ENCODE assay signal across 8 cellular contexts in the genomic region with DNA sequence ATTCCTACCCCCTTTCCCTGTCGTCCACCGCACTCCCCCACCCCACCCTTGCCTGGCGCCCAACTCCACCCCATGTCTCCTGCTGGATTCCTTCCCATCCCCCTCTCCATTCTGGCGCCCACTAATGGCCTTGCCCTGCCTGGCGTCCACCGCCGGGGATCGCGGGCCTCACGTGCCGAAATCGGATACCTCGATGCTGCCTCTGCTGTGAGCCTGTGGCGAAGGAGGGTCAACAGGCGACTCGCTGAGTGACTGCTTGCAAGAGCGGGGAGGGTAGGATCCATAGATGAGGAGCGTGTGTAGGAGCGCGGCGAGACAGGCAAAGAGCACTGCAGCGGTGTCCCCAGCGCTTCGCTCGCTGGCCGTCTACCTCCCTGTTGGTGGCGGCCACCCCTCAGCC. TPM values are rescaled to one million over a fixed set of nuclear protein-coding genes. Genes with fewer than 3 reads are reported as not detected.
A peak's percentile ranks its signal among the peaks of the same experiment; 100 is the strongest.
DNase-seq lines count a peak whose midpoint lies in the region; ATAC-seq, FAIRE-seq and TF ChIP-seq lines count a peak whose summit lies in the region.
"Not testable (repeated sequence)": the region's sequence is repeated elsewhere in the genome, so short reads cannot be mapped to it uniquely, and the experiment has no call there.

TSS of gene SPIN2A (minus strand) at position 327 of the 400 bp plus-strand sequence. CDS start 800 bp downstream, outside the sequence.

- 30% methylated on average over 2 of the region's 27 CpGs; no CpG with 5 or more reads in 1 of the 2 experiments for WGBS in IMR-90 (ENCODE audit: extremely low coverage in 2 of 2, insufficient read length in 1 of 2), 2 experiments
- 53% methylated on average over 21 of the region's 27 CpGs for WGBS in suprapubic skin

- H2BK120ac ChIP-seq in IMR-90 (ENCODE audit: low read depth, low read length): not testable (repeated sequence)

- H3K27ac Mint-ChIP-seq in CD14-positive monocyte: peak within 1 kb of the TSS in 1 of 7 donors; percentile 61
- peak within 1 kb of the TSS; percentile 48 for H3K27ac Mint-ChIP-seq in glutamatergic neuron (ENCODE audit: unreplicated experiment)

- H3K4ac ChIP-seq in IMR-90 (ENCODE audit: low read depth, low read length): not testable (repeated sequence)

- not testable (repeated sequence) for H2BK15ac ChIP-seq in IMR-90 (ENCODE audit: low read depth, low read length)

- H3K4me2 ChIP-seq in IMR-90 (ENCODE audit: low read depth, low read length) (peak within 1 kb of the TSS; percentile 79), keratinocyte (ENCODE audit: control insufficient read depth, extremely low read depth, insufficient read depth, low read depth, low read length) (peak within 1 kb of the TSS; percentile 16)

- H3K14ac ChIP-seq in IMR-90 (replicated peaks; ENCODE audit: low read depth, low read length): not testable (repeated sequence)

- H2AK5ac ChIP-seq in IMR-90 (ENCODE audit: low read depth, low read length): not testable (repeated sequence)

- H3K4me3 Mint-ChIP-seq in CD14-positive monocyte: peak within 1 kb of the TSS; percentile 37 to 76
- peak within 1 kb of the TSS; percentile 85 for H3K4me3 Mint-ChIP-seq in glutamatergic neuron (ENCODE audit: unreplicated experiment)

- not testable (repeated sequence) for DNase-seq in CD14-positive monocyte (ENCODE audit: low spot score); IMR-90; SK-N-MC (ENCODE audit: low read depth, low spot score); coronary artery (ENCODE audit: low spot score); keratinocyte (ENCODE audit: low read depth, low spot score); omental fat pad (ENCODE audit: low spot score); suprapubic skin (ENCODE audit: low spot score in 2 of 2)
- peak; percentile 60 for DNase-seq in glutamatergic neuron

- not testable (repeated sequence) for H4K20me1 ChIP-seq in IMR-90 (ENCODE audit: insufficient read depth, low read length); keratinocyte (ENCODE audit: control insufficient read depth, extremely low read depth, insufficient read depth, low read length)

- H3K4me1 ChIP-seq in IMR-90 (ENCODE audit: control insufficient read depth, insufficient read depth, low read length); keratinocyte (ENCODE audit: control insufficient read depth, extremely low read depth, insufficient read depth, low read length); suprapubic skin: not testable (repeated sequence)

- in situ Hi-C loops in IMR-90 (cut with MboI; ENCODE audit: low sequenced_read_pairs): loop anchor here (25.0 kb wide), 1 partner anchor 775 kb away; the partner anchor contains the start of gene ZXDA

- not testable (repeated sequence) for H3K27me3 Mint-ChIP-seq in CD14-positive monocyte (ENCODE audit: low read depth in 3 of 3); glutamatergic neuron (ENCODE audit: unreplicated experiment)

- not testable (repeated sequence) for TF ChIP-seq RAD21 in IMR-90 (IDR thresholded peaks at IDR 0.05; ENCODE audit: low read length)

- not testable (repeated sequence) for H3K4me1 Mint-ChIP-seq in CD14-positive monocyte; glutamatergic neuron (ENCODE audit: low read depth, unreplicated experiment)

- H3K4me3 ChIP-seq in IMR-90 (ENCODE audit: insufficient read depth, low read depth, low read length) (peak within 1 kb of the TSS; percentile 21), SK-N-MC (peak within 1 kb of the TSS; percentile 72), coronary artery (peak within 1 kb of the TSS; percentile 59), suprapubic skin (peak within 1 kb of the TSS; percentile 38)
- not testable (repeated sequence) for H3K4me3 ChIP-seq in keratinocyte (ENCODE audit: control insufficient read depth in 2 of 3, extremely low read depth in 1 of 3, insufficient read depth in 2 of 3, low read depth in 1 of 3, low read length in 3 of 3)

- not testable (repeated sequence) for H3K27me3 ChIP-seq in IMR-90 (ENCODE audit: control insufficient read depth, insufficient read depth, low read length); keratinocyte (ENCODE audit: control insufficient read depth, extremely low read depth, insufficient read depth, low read length); suprapubic skin

- not testable (repeated sequence) for H3K36me3 Mint-ChIP-seq in CD14-positive monocyte; glutamatergic neuron (ENCODE audit: unreplicated experiment)

- ATAC-seq in IMR-90 (ENCODE audit: low read depth) (peak; percentile 75), omental fat pad (ENCODE audit: low FRiP score) (peak; percentile 37)

- H4K5ac ChIP-seq in IMR-90 (ENCODE audit: low read depth, low read length): 0 out of 2 replicates have a peak within 1 kb of the TSS, but pooled peaks have one; percentile 23

- H3K56ac ChIP-seq in IMR-90 (ENCODE audit: extremely low read depth, insufficient read depth, low read length): not testable (repeated sequence)

- peak within 1 kb of the TSS; percentile 70 for H2AK9ac ChIP-seq in IMR-90 (replicated peaks; ENCODE audit: low read depth, low read length, poor library complexity)

- H3K9me3 ChIP-seq in IMR-90 (ENCODE audit: control insufficient read depth, insufficient read depth, low read length); SK-N-MC (ENCODE audit: low read depth, low read length); keratinocyte (ENCODE audit: control insufficient read depth, low read depth, low read length); suprapubic skin: not testable (repeated sequence)

- CTCF ChIA-PET in IMR-90 (lab: Yijun Ruan, JAX): not testable (repeated sequence)

- not testable (repeated sequence) for H3K79me2 ChIP-seq in keratinocyte (ENCODE audit: control insufficient read depth, insufficient read depth, low read length)

- not testable (repeated sequence) for H3K79me1 ChIP-seq in IMR-90 (ENCODE audit: low read depth in 1 of 2, low read length in 2 of 2)

- dilution Hi-C loops in IMR-90 (cut with HindIII; ENCODE audit: low sequenced_read_pairs, unreplicated experiment); keratinocyte (cut with MboI; ENCODE audit: extremely low pct_ligation_motif_present, low sequenced_read_pairs): not testable (repeated sequence)

- H3K23ac ChIP-seq in IMR-90 (ENCODE audit: low read depth, low read length): not testable (repeated sequence)

- intact Hi-C loops in CD14-positive monocyte (cut with micrococcal nuclease); IMR-90 (cut with micrococcal nuclease): not testable (repeated sequence)

- H2BK5ac ChIP-seq in IMR-90 (ENCODE audit: low read depth, low read length, poor library complexity, severe bottlenecking): not testable (repeated sequence)

- H3K9me1 ChIP-seq in IMR-90 (ENCODE audit: insufficient read depth, low read length); keratinocyte (ENCODE audit: control insufficient read depth, extremely low read depth, insufficient read depth, low read length): not testable (repeated sequence)

- TF ChIP-seq POLR2A in IMR-90 (IDR thresholded peaks at IDR 0.05; ENCODE audit: low read depth, low read length); suprapubic skin (IDR thresholded peaks at IDR 0.05): not testable (repeated sequence)

- H3K18ac ChIP-seq in IMR-90 (ENCODE audit: low read depth, low read length): peak within 1 kb of the TSS; percentile 59; the same call in 1 of the 2 replicates

- not testable (repeated sequence) for H3K27ac ChIP-seq in IMR-90 (ENCODE audit: insufficient read depth, low read length); coronary artery; keratinocyte (ENCODE audit: control insufficient read depth, insufficient read depth, low read length); suprapubic skin
- H3K27ac ChIP-seq in SK-N-MC: peak within 1 kb of the TSS; percentile 81

- not testable (repeated sequence) for H4K91ac ChIP-seq in IMR-90 (ENCODE audit: insufficient read depth, low read depth, low read length)

- TF ChIP-seq CTCF in CD14-positive monocyte (IDR thresholded peaks at IDR 0.05); IMR-90 (conservative IDR thresholded peaks at IDR 0.05; ENCODE audit: low read depth, low read length); coronary artery (IDR thresholded peaks at IDR 0.05); glutamatergic neuron (IDR thresholded peaks at IDR 0.05; ENCODE audit: partially characterized antibody, unreplicated experiment); keratinocyte (optimal IDR thresholded peaks at IDR 0.05 in 1 of 3, IDR thresholded peaks at IDR 0.05 in 1 of 3, conservative IDR thresholded peaks at IDR 0.05 in 1 of 3; ENCODE audit: extremely low read depth in 1 of 3, insufficient read depth in 2 of 3, low read length in 3 of 3); omental fat pad (IDR thresholded peaks at IDR 0.05); suprapubic skin (IDR thresholded peaks at IDR 0.05): not testable (repeated sequence)

- peak within 1 kb of the TSS; percentile 81 for H2AFZ ChIP-seq in IMR-90 (replicated peaks; ENCODE audit: low read length, poor library complexity)
- H2AFZ ChIP-seq in keratinocyte (ENCODE audit: control insufficient read depth, low read length): not testable (repeated sequence)

- H4K8ac ChIP-seq in IMR-90 (ENCODE audit: low read depth in 2 of 2, low read length in 2 of 2): not testable (repeated sequence)

- H3K9me3 Mint-ChIP-seq in CD14-positive monocyte; glutamatergic neuron (ENCODE audit: unreplicated experiment): not testable (repeated sequence)

- not testable (repeated sequence) for H3K36me3 ChIP-seq in IMR-90 (ENCODE audit: control insufficient read depth, insufficient read depth, low read length); SK-N-MC (ENCODE audit: insufficient read depth, low read length); keratinocyte (ENCODE audit: control insufficient read depth in 2 of 2, extremely low read depth in 1 of 2, insufficient read depth in 2 of 2, low read length in 2 of 2); suprapubic skin

- not testable (repeated sequence) for FAIRE-seq in keratinocyte (lab: Jason Lieb, UNC)

- POLR2A ChIA-PET in IMR-90 (lab: Charles Lee; ENCODE audit: unreplicated experiment): not testable (repeated sequence)

- TF ChIP-seq EP300 in suprapubic skin (IDR thresholded peaks at IDR 0.05): not testable (repeated sequence)

- BruUV-seq in IMR-90 (replicated peaks; lab: Mats Ljungman, UMichigan): not testable (repeated sequence)

- H3K9ac ChIP-seq in IMR-90 (ENCODE audit: low read depth, low read length): peak within 1 kb of the TSS; percentile 37; the same call in 1 of the 2 replicates
- not testable (repeated sequence) for H3K9ac ChIP-seq in SK-N-MC (ENCODE audit: insufficient read length); keratinocyte (ENCODE audit: control insufficient read depth, extremely low read depth, insufficient read depth, low read length)

- not testable (repeated sequence) for H2BK20ac ChIP-seq in IMR-90 (ENCODE audit: low read depth, low read length)

RNA-seq across cellular contexts. Expression of gene SPIN2A, which starts in this region (rescaled TPM):
- polyA plus RNA-seq in CD14-positive monocyte (not detected), IMR-90 (2012; rRNA removed) (0.10 and 0.63 TPM in 2 replicates), keratinocyte (0.17 to 0.42 TPM (median 0.32 TPM) in 3 replicates)
- total RNA-seq in IMR-90 (2012; rRNA removed) (0.18 and 0.28 TPM in 2 replicates), glutamatergic neuron (ENCODE audit: unreplicated experiment) (1.5 TPM), omental fat pad (1 to 10 TPM in 1 of 4 donors, under 1 TPM in 3; 0.48 to 1.3 (median 0.67) TPM), suprapubic skin (1 to 10 TPM in 1 of 4 donors, under 1 TPM in 3; 0.21 to 1.4 (median 0.37) TPM)
- polyA plus RNA-seq in IMR-90 (2012; cell fraction: cytosol; rRNA removed): 0.05 and 0.33 TPM in 2 replicates
- polyA plus RNA-seq in IMR-90 (2012; cell fraction: nucleus; rRNA removed; ENCODE audit: low replicate concordance): 1.1 and 2.0 TPM in 2 replicates
- polyA plus RNA-seq in keratinocyte (2011; ENCODE audit: low read depth): not detected
- polyA plus RNA-seq in keratinocyte (2011; cell fraction: cytosol; rRNA removed): 0.07 TPM in 1 of 2 replicates, not detected in the other
- polyA plus RNA-seq in keratinocyte (2011; cell fraction: nucleus; rRNA removed): 1.4 and 2.1 TPM in 2 replicates
- 0.23 and 0.44 TPM in 2 replicates for polyA plus RNA-seq in keratinocyte (2012; ENCODE audit: low replicate concordance)
- polyA minus RNA-seq in keratinocyte: 0.43 to 0.58 TPM in 2 of 3 replicates, not detected in the other
- not detected for polyA minus RNA-seq in keratinocyte (2011; cell fraction: cytosol; rRNA and poly(A)+ RNA removed)
- 0.63 and 0.85 TPM in 2 replicates for polyA minus RNA-seq in keratinocyte (2011; cell fraction: nucleus; rRNA and poly(A)+ RNA removed)
